12 cellular contexts compared by ENCODE assay signal in genomic region chr7:74429153-74429747, GRCh38. TPM values are rescaled to one million over a fixed set of nuclear protein-coding genes. Genes with fewer than 3 reads are reported as not detected.
DNase-seq lines count a peak whose midpoint lies in the region; ATAC-seq and TF ChIP-seq lines count a peak whose summit lies in the region.
"Had no signal": no experiment of that assay in that cellular context is flagged by ENCODE, and none has a peak within 500 bp of the region (broad histone marks: within the 10 kb centered on the region; RNA-seq: fewer than 3 reads in every experiment).

No MANE protein-coding gene starts in this region.

- no peaks in the 10 kb centered on the region for H3K4me1 ChIP-seq in effector memory CD4-positive, alpha-beta T cell (ENCODE audit: control insufficient read depth, insufficient read depth, low read length, poor library complexity, severe bottlenecking)

- no peaks in the 10 kb centered on the region for H3K36me3 ChIP-seq in effector memory CD4-positive, alpha-beta T cell (ENCODE audit: control insufficient read depth, insufficient read depth, low read length)
- H3K36me3 ChIP-seq: MG63 had no signal

- no peak overlapping the region for H3K27ac Mint-ChIP-seq in activated T-helper 1 cell treated with anti-CD3 and anti-CD28 coated beads, Interleukin-12 subunit alpha, Interleukin-12 subunit beta, Interleukin-2, Interleukin-4 antibody, amounts not matched to agents 30 ng/mL and 10 ng/mL and 1 ng/mL, durations not matched to agents 14 hours and 24 hours and 36 hours
- H3K27ac Mint-ChIP-seq: activated naive CD8-positive, alpha-beta T cell treated with anti-CD3 and anti-CD28 coated beads, Interleukin-2, amount 10 ng/mL, durations not matched to agents 7 days and 5 days had no signal

- DNase-seq in NCI-H510A treated with DMSO at 0.1 percent for 48 hours (lab: John Stamatoyannopoulos, UW) = peak; percentile 22
- DNase-seq in NCI-H510A (lab: John Stamatoyannopoulos, UW) = no peak
- DNase-seq in RPMI8226 = peak; percentile 2
- peak; percentile 63 for DNase-seq in fibroblast of villous mesenchyme (ENCODE audit: low read depth)
- peak; percentile 34 for DNase-seq in retina
- DNase-seq in activated T-helper 1 cell treated with anti-CD3 and anti-CD28 coated beads, Interleukin-12 subunit alpha, Interleukin-12 subunit beta, Interleukin-2, Interleukin-4 antibody, amounts not matched to agents 30 ng/mL and 10 ng/mL and 1 ng/mL, durations not matched to agents 14 hours and 24 hours and 36 hours (ENCODE audit: low spot score) = no peak
- DNase-seq in effector memory CD4-positive, alpha-beta T cell = no peak
- DNase-seq: activated CD4-positive, alpha-beta T cell treated with anti-CD3 and anti-CD28 coated beads, Interleukin-2, amount 50 U/mL, for 48 hours; activated naive CD8-positive, alpha-beta T cell treated with anti-CD3 and anti-CD28 coated beads, Interleukin-2, amount 10 ng/mL, durations not matched to agents 7 days and 5 days; MG63 had no signal

- no peaks in the 10 kb centered on the region for H3K9me3 Mint-ChIP-seq in activated T-helper 1 cell treated with anti-CD3 and anti-CD28 coated beads, Interleukin-12 subunit alpha, Interleukin-12 subunit beta, Interleukin-2, Interleukin-4 antibody, amounts not matched to agents 30 ng/mL and 10 ng/mL and 1 ng/mL, durations not matched to agents 14 hours and 24 hours and 36 hours
- H3K9me3 Mint-ChIP-seq: activated naive CD8-positive, alpha-beta T cell treated with anti-CD3 and anti-CD28 coated beads, Interleukin-2, amount 10 ng/mL, durations not matched to agents 7 days and 5 days had no signal

- no peak overlapping the region for H3K4me3 Mint-ChIP-seq in activated T-helper 1 cell treated with anti-CD3 and anti-CD28 coated beads, Interleukin-12 subunit alpha, Interleukin-12 subunit beta, Interleukin-2, Interleukin-4 antibody, amounts not matched to agents 30 ng/mL and 10 ng/mL and 1 ng/mL, durations not matched to agents 14 hours and 24 hours and 36 hours
- H3K4me3 Mint-ChIP-seq: activated naive CD8-positive, alpha-beta T cell treated with anti-CD3 and anti-CD28 coated beads, Interleukin-2, amount 10 ng/mL, durations not matched to agents 7 days and 5 days had no signal

- no peak for TF ChIP-seq CTCF in fibroblast of villous mesenchyme (IDR thresholded peaks at IDR 0.05; ENCODE audit: insufficient read depth, low read depth, low read length)

- H3K27me3 ChIP-seq in effector memory CD4-positive, alpha-beta T cell (replicated peaks; ENCODE audit: control insufficient read depth, insufficient read depth, low read length, poor library complexity, severe bottlenecking) = no peaks in the 10 kb centered on the region
- H3K27me3 ChIP-seq: MG63 had no signal

- no peaks in the 10 kb centered on the region for H3K36me3 Mint-ChIP-seq in activated T-helper 1 cell treated with anti-CD3 and anti-CD28 coated beads, Interleukin-12 subunit alpha, Interleukin-12 subunit beta, Interleukin-2, Interleukin-4 antibody, amounts not matched to agents 30 ng/mL and 10 ng/mL and 1 ng/mL, durations not matched to agents 14 hours and 24 hours and 36 hours (ENCODE audit: low read depth)
- H3K36me3 Mint-ChIP-seq: activated naive CD8-positive, alpha-beta T cell treated with anti-CD3 and anti-CD28 coated beads, Interleukin-2, amount 10 ng/mL, durations not matched to agents 7 days and 5 days had no signal

- no peaks in the 10 kb centered on the region for H3K4me1 Mint-ChIP-seq in activated T-helper 1 cell treated with anti-CD3 and anti-CD28 coated beads, Interleukin-12 subunit alpha, Interleukin-12 subunit beta, Interleukin-2, Interleukin-4 antibody, amounts not matched to agents 30 ng/mL and 10 ng/mL and 1 ng/mL, durations not matched to agents 14 hours and 24 hours and 36 hours (ENCODE audit: low read depth)
- H3K4me1 Mint-ChIP-seq: activated naive CD8-positive, alpha-beta T cell treated with anti-CD3 and anti-CD28 coated beads, Interleukin-2, amount 10 ng/mL, durations not matched to agents 7 days and 5 days had no signal

- peaks cover 1% of the 10 kb centered on the region for H3K27me3 Mint-ChIP-seq in activated T-helper 1 cell treated with anti-CD3 and anti-CD28 coated beads, Interleukin-12 subunit alpha, Interleukin-12 subunit beta, Interleukin-2, Interleukin-4 antibody, amounts not matched to agents 30 ng/mL and 10 ng/mL and 1 ng/mL, durations not matched to agents 14 hours and 24 hours and 36 hours (ENCODE audit: insufficient read depth)
- H3K27me3 Mint-ChIP-seq: activated naive CD8-positive, alpha-beta T cell treated with anti-CD3 and anti-CD28 coated beads, Interleukin-2, amount 10 ng/mL, durations not matched to agents 7 days and 5 days had no signal

- no peaks in the 10 kb centered on the region for H3K9me3 ChIP-seq in effector memory CD4-positive, alpha-beta T cell (ENCODE audit: control insufficient read depth, low read length)
- H3K9me3 ChIP-seq: MG63 had no signal

- intact Hi-C loops in activated T-helper 1 cell treated with anti-CD3 and anti-CD28 coated beads, Interleukin-12 subunit alpha, Interleukin-12 subunit beta, Interleukin-2, Interleukin-4 antibody, amounts not matched to agents 30 ng/mL and 10 ng/mL and 1 ng/mL, durations not matched to agents 14 hours and 24 hours and 36 hours (cut with micrococcal nuclease) = no loop called here

- no peak overlapping the region for H3K27ac ChIP-seq in effector memory CD4-positive, alpha-beta T cell (ENCODE audit: insufficient read depth, low read length, poor library complexity, severe bottlenecking)
- H3K27ac ChIP-seq: epithelial cell of prostate had no signal

- no peak overlapping the region for H3K4me3 ChIP-seq in fibroblast of villous mesenchyme (ENCODE audit: low read depth, low read length)
- no peak overlapping the region for H3K4me3 ChIP-seq in effector memory CD4-positive, alpha-beta T cell (ENCODE audit: insufficient read depth, low read depth, low read length, poor library complexity, severe bottlenecking)
- H3K4me3 ChIP-seq: MG63 had no signal

- ATAC-seq in GM19463 (IDR thresholded peaks at IDR 0.05; ENCODE audit: unreplicated experiment) = no peak

RNA-seq across cellular contexts. Expression of gene GTF2IRD1, which starts 24.5 kb away (rescaled TPM):
- total RNA-seq in fibroblast of villous mesenchyme = 13.4 and 17.1 TPM in 2 replicates
- total RNA-seq in activated T-helper 1 cell treated with anti-CD3 and anti-CD28 coated beads, Interleukin-12 subunit alpha, Interleukin-12 subunit beta, Interleukin-2, Interleukin-4 antibody, amounts not matched to agents 30 ng/mL and 10 ng/mL and 1 ng/mL, durations not matched to agents 14 hours and 24 hours and 36 hours = 0.96 and 1.6 TPM in 2 replicates

Comparison
In these comparisons a context has a peak if more than half of its experiments do, and no peak if none do; other contexts are left out.
1. DNase-seq: peak in NCI-H510A treated with DMSO at 0.1 percent for 48 hours (single experiment), RPMI8226 (single experiment), fibroblast of villous mesenchyme (single experiment) and retina (single experiment); none in NCI-H510A (single experiment), activated T-helper 1 cell treated with anti-CD3 and anti-CD28 coated beads, Interleukin-12 subunit alpha, Interleukin-12 subunit beta, Interleukin-2, Interleukin-4 antibody, amounts not matched to agents 30 ng/mL and 10 ng/mL and 1 ng/mL, durations not matched to agents 14 hours and 24 hours and 36 hours (single experiment) and effector memory CD4-positive, alpha-beta T cell (0 of 3).